Comparison of ENCODE assay signal across 8 cellular contexts in genomic region chr7:49791089-49791741, GRCh38. TPM values are rescaled to one million over a fixed set of nuclear protein-coding genes. Genes with fewer than 3 reads are reported as not detected.
DNase-seq lines count a peak whose midpoint lies in the region; ATAC-seq and TF ChIP-seq lines count a peak whose summit lies in the region.

No MANE protein-coding gene starts in this region.

- H3K27me3 ChIP-seq in KMS-11 (ENCODE audit: insufficient read depth, low read depth) (no peaks in the 10 kb centered on the region), parathyroid adenoma (ENCODE audit: control insufficient read depth, insufficient read depth, low read length) (no peaks in the 10 kb centered on the region)

- peak overlapping the region; percentile 5; the same call in 1 of the 2 replicates for H2AFZ ChIP-seq in KMS-11 (ENCODE audit: low read depth)
- no peak overlapping the region for H2AFZ ChIP-seq in parathyroid adenoma

- H3K79me2 ChIP-seq in KMS-11 (ENCODE audit: insufficient read depth, low read depth): no peaks in the 10 kb centered on the region
- H3K79me2 ChIP-seq in parathyroid adenoma: no peaks in the 10 kb centered on the region

- H3K4me2 ChIP-seq in KMS-11 (no peak overlapping the region), parathyroid adenoma (ENCODE audit: low read length) (no peak overlapping the region)

- TF ChIP-seq CTCF in GM13977 (IDR thresholded peaks at IDR 0.05; ENCODE audit: extremely low read depth, insufficient read depth, missing control alignments) (peak; percentile 78), KMS-11 (conservative IDR thresholded peaks at IDR 0.05; ENCODE audit: low read depth, low read length) (peak; percentile 84), parathyroid adenoma (IDR thresholded peaks at IDR 0.05) (peak; percentile 32)

- no peak overlapping the region for H3K4me3 Mint-ChIP-seq in activated T-cell treated with anti-CD3 and anti-CD28 coated beads, Interleukin-2, amount 50 U/mL, for 4 hours
- H3K4me3 Mint-ChIP-seq in activated naive CD8-positive, alpha-beta T cell treated with anti-CD3 and anti-CD28 coated beads for 36 hours: no peak overlapping the region

- no peaks in the 10 kb centered on the region for H3K4me1 Mint-ChIP-seq in activated T-cell treated with anti-CD3 and anti-CD28 coated beads, Interleukin-2, amount 50 U/mL, for 4 hours (ENCODE audit: low read depth)
- no peaks in the 10 kb centered on the region for H3K4me1 Mint-ChIP-seq in activated naive CD8-positive, alpha-beta T cell treated with anti-CD3 and anti-CD28 coated beads for 36 hours

- no peak overlapping the region for H3K9ac ChIP-seq in KMS-11
- H3K9ac ChIP-seq in parathyroid adenoma: no peak overlapping the region

- no peak overlapping the region for H3K27ac Mint-ChIP-seq in activated naive CD8-positive, alpha-beta T cell treated with anti-CD3 and anti-CD28 coated beads for 36 hours

- no peaks in the 10 kb centered on the region for H3K36me3 ChIP-seq in KMS-11 (ENCODE audit: insufficient read depth)
- H3K36me3 ChIP-seq in parathyroid adenoma (ENCODE audit: control insufficient read depth, insufficient read depth, low read length): no peaks in the 10 kb centered on the region

- in situ Hi-C loops in GM13977 (cut with MboI; ENCODE audit: low pct_unique_long_range_greater_than_20kb, low sequenced_read_pairs, unreplicated experiment): no loop called here

- H4K20me1 ChIP-seq in KMS-11 (ENCODE audit: insufficient read depth): no peaks in the 10 kb centered on the region

- H3K9me3 Mint-ChIP-seq in activated T-cell treated with anti-CD3 and anti-CD28 coated beads, Interleukin-2, amount 50 U/mL, for 4 hours: peaks cover 4% of the 10 kb centered on the region
- H3K9me3 Mint-ChIP-seq in activated naive CD8-positive, alpha-beta T cell treated with anti-CD3 and anti-CD28 coated beads for 36 hours: peaks cover 4% of the 10 kb centered on the region

- H3K4me1 ChIP-seq in KMS-11 (ENCODE audit: low read depth, poor library complexity, severe bottlenecking) (peaks cover 7% of the 10 kb centered on the region), parathyroid adenoma (no peaks in the 10 kb centered on the region)

- no peaks in the 10 kb centered on the region for H3K36me3 Mint-ChIP-seq in activated T-cell treated with anti-CD3 and anti-CD28 coated beads, Interleukin-2, amount 50 U/mL, for 4 hours (ENCODE audit: insufficient read depth)
- no peaks in the 10 kb centered on the region for H3K36me3 Mint-ChIP-seq in activated naive CD8-positive, alpha-beta T cell treated with anti-CD3 and anti-CD28 coated beads for 36 hours

- no peaks in the 10 kb centered on the region for H3K27me3 Mint-ChIP-seq in activated T-cell treated with anti-CD3 and anti-CD28 coated beads, Interleukin-2, amount 50 U/mL, for 4 hours (ENCODE audit: low read depth)
- H3K27me3 Mint-ChIP-seq in activated naive CD8-positive, alpha-beta T cell treated with anti-CD3 and anti-CD28 coated beads for 36 hours: no peaks in the 10 kb centered on the region

- H3K4me3 ChIP-seq in KMS-11 (IDR thresholded peaks at IDR 0.05; ENCODE audit: insufficient read depth, low read depth, low read length): no peak overlapping the region
- no peak overlapping the region for H3K4me3 ChIP-seq in parathyroid adenoma (ENCODE audit: low read depth, low read length)

- no peak overlapping the region for H3K27ac ChIP-seq in KMS-11
- no peak overlapping the region for H3K27ac ChIP-seq in parathyroid adenoma

- ATAC-seq in GM21576 (IDR thresholded peaks at IDR 0.05; ENCODE audit: unreplicated experiment): peak; percentile 88
- ATAC-seq in activated T-cell treated with anti-CD3 and anti-CD28 coated beads, Interleukin-2, amount 50 U/mL, for 4 hours: no peak

- DNase-seq in GM13977 (ENCODE audit: low spot score) (peak; percentile 65), cerebellar cortex (ENCODE audit: low spot score) (peak; percentile 92), 8988T (no peak)
- no peak for DNase-seq in activated T-cell treated with anti-CD3 and anti-CD28 coated beads, Interleukin-2, amount 50 U/mL, for 4 hours
- DNase-seq in activated naive CD8-positive, alpha-beta T cell treated with anti-CD3 and anti-CD28 coated beads for 36 hours: no peak

- H3K9me3 ChIP-seq in parathyroid adenoma (ENCODE audit: control insufficient read depth, low read length): no peaks in the 10 kb centered on the region

RNA-seq across cellular contexts. Expression of gene VWC2, which starts 17.8 kb away (rescaled TPM):
- total RNA-seq in activated T-cell treated with anti-CD3 and anti-CD28 coated beads, Interleukin-2, amount 50 U/mL, for 4 hours: not detected
- not detected for total RNA-seq in activated naive CD8-positive, alpha-beta T cell treated with anti-CD3 and anti-CD28 coated beads for 36 hours

Comparison
In these comparisons a context has a peak if more than half of its experiments do, and no peak if none do; other contexts are left out.
1. DNase-seq: peak in GM13977 (single experiment) and cerebellar cortex (single experiment); none in 8988T (single experiment), activated T-cell treated with anti-CD3 and anti-CD28 coated beads, Interleukin-2, amount 50 U/mL, for 4 hours (single experiment) and activated naive CD8-positive, alpha-beta T cell treated with anti-CD3 and anti-CD28 coated beads for 36 hours (single experiment).
2. CTCF ChIP-seq: peak in every context shown above with its lines; median percentile 84 in KMS-11; 78 in GM13977; 32 in parathyroid adenoma.